8 cellular contexts compared by ENCODE assay signal in the genomic region with DNA sequence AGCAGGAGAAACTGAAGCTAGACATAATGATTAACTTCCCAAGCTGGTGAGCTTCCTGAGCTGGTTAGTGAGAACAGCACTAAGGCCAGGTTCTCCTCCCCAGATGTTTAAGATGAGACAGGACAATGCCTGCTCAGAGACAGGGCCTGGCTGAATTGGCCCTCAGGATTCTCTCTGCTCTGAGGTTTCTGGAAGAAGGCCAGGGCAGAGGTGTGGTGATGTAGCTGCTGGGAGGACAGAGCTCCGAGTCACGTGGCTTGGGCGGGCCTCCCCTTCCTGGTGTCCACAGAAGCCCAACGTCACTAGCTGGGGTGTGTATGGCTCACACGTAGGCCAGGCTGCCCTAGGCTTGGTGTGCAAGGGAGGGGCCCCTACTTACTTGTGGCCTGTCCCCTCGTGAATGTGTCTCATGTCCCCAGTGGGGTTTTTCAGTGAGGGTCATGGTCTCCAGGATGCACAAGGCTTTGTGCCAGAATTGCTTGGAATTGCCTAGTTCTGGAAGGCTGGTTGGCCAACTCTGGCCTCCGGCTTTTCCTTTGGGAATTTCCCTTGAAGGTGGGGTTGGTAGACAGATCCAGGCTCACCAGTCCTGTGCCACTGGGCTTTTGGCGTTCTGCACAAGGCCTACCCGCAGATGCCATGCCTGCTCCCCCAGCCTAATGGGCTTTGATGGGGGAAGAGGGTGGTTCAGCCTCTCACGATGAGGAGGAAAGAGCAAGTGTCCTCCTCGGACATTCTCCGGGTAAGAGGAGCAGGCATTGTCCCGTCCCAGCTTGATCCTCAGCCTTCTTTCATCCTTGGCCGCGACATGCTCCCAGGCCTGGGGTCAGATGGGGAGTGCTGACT. TPM values are rescaled to one million over a fixed set of nuclear protein-coding genes. Genes with fewer than 3 reads are reported as not detected.
DNase-seq lines count a peak whose midpoint lies in the region; ATAC-seq and TF ChIP-seq lines count a peak whose summit lies in the region.

No MANE protein-coding gene starts in this region.

- H2AFZ ChIP-seq in PC-3 (ENCODE audit: low read length) = no peak overlapping the region

- H3K9me2 ChIP-seq in PC-3 (replicated peaks; ENCODE audit: low read length) = no peaks in the 10 kb centered on the region

- H3K9ac ChIP-seq in PC-3 (ENCODE audit: low read length) = no peak overlapping the region

- no peaks in the 10 kb centered on the region for H4K20me1 ChIP-seq in PC-3 (ENCODE audit: low read length)

- no peaks in the 10 kb centered on the region for H3K79me2 ChIP-seq in PC-3 (ENCODE audit: low read length)

- no peak for TF ChIP-seq POLR2A in breast epithelium (IDR thresholded peaks at IDR 0.05)

- no peak overlapping the region for H3K27ac ChIP-seq in PC-3 (ENCODE audit: low read length)
- H3K27ac ChIP-seq in breast epithelium = peak overlapping the region; percentile 72 to 92

- H3K27me3 ChIP-seq in PC-3 (ENCODE audit: low read length) (no peaks in the 10 kb centered on the region), breast epithelium (no peaks in the 10 kb centered on the region)

- DNase-seq in activated gamma-delta T cell treated with Interleukin-2 at 50 U/mL for 16 hours (peak; percentile 22), activated gamma-delta T cell (lab: John Stamatoyannopoulos, UW) (no peak), PC-3 (peak; percentile 42), breast epithelium (ENCODE audit: low spot score in 2 of 2) (peak; percentile 69 to 95), mesenteric fat pad (ENCODE audit: low spot score) (peak; percentile 90), NCI-H1105 treated with DMSO at 0.1 percent for 48 hours (lab: John Stamatoyannopoulos, UW) (no peak), NCI-H2196 (lab: John Stamatoyannopoulos, UW; ENCODE audit: unreplicated experiment) (no peak)

- H3K4me2 ChIP-seq in PC-3 (ENCODE audit: low read length) = no peak overlapping the region

- no peaks in the 10 kb centered on the region for H3K36me3 ChIP-seq in PC-3 (ENCODE audit: low read depth, low read length)
- no peaks in the 10 kb centered on the region for H3K36me3 ChIP-seq in breast epithelium

- POLR2A ChIA-PET in PC-3 (lab: Charles Lee; ENCODE audit: unreplicated experiment) = no interaction called here

- no TSS peak for BruUV-seq in PC-3 (replicated peaks; lab: Mats Ljungman, UMichigan)

- no peaks in the 10 kb centered on the region for H3F3A ChIP-seq in PC-3 (ENCODE audit: low read length, unreplicated experiment)

- CTCF ChIA-PET in PC-3 (lab: Charles Lee) = no interaction called here

- intact Hi-C loops in PC-3 (cut with micrococcal nuclease) = no loop called here
- intact Hi-C loops in breast epithelium (cut with DNase I; ENCODE audit: low total_unique reads) = no loop called here

- H3K4me3 ChIP-seq in PC-3 (ENCODE audit: low read length) (no peak overlapping the region), breast epithelium (peak overlapping the region in 1 of 3 donors; percentile 70)

- H3K4me1 ChIP-seq in PC-3 (ENCODE audit: insufficient read depth, low read length) (no peaks in the 10 kb centered on the region), breast epithelium (peaks cover 11 to 12% of the 10 kb centered on the region in 2 donors)

- no peak for TF ChIP-seq CTCF in PC-3 (conservative IDR thresholded peaks at IDR 0.05; ENCODE audit: low read depth, low read length)
- no peak for TF ChIP-seq CTCF in breast epithelium (IDR thresholded peaks at IDR 0.05)

- H3K9me3 ChIP-seq in PC-3 (ENCODE audit: low read length) = no peaks in the 10 kb centered on the region
- no peaks in the 10 kb centered on the region for H3K9me3 ChIP-seq in breast epithelium

- ATAC-seq in HG02938 (IDR thresholded peaks at IDR 0.05; ENCODE audit: unreplicated experiment) (peak; percentile 58), PC-3 (peak; percentile 38)

RNA-seq across cellular contexts. Expression of a gene that starts 3.4 kb away (rescaled TPM):
- total RNA-seq in PC-3 (2014; rRNA removed) (0.07 TPM in 1 of 2 replicates, not detected in the other), breast epithelium (1 to 10 TPM; 2.6 to 4.9 (median 3.8) TPM), mesenteric fat pad (4.5 TPM)

RNA-seq across cellular contexts. Expression of a gene that starts 15.7 kb away (rescaled TPM):
- total RNA-seq in PC-3 (2014; rRNA removed) (not detected in 2 replicates), breast epithelium (1 to 10 TPM; 1.3 to 2.9 (median 2.7) TPM), mesenteric fat pad (3.6 TPM)

RNA-seq across cellular contexts. Expression of a gene that starts 45.1 kb away (rescaled TPM):
- total RNA-seq in PC-3 (2014; rRNA removed) (8.5 and 8.6 TPM in 2 replicates), breast epithelium (10 to 100 TPM; 40.6 to 62.9 (median 43.4) TPM), mesenteric fat pad (35.4 TPM)

Comparison
In these comparisons a context has a peak if more than half of its experiments do, and no peak if none do; other contexts are left out.
1. DNase-seq: peak in activated gamma-delta T cell treated with Interleukin-2 at 50 U/mL for 16 hours (single experiment), PC-3 (single experiment), breast epithelium (2 of 2) and mesenteric fat pad (single experiment); none in activated gamma-delta T cell (single experiment), NCI-H1105 treated with DMSO at 0.1 percent for 48 hours (single experiment) and NCI-H2196 (single experiment).